In the genomic region with DNA sequence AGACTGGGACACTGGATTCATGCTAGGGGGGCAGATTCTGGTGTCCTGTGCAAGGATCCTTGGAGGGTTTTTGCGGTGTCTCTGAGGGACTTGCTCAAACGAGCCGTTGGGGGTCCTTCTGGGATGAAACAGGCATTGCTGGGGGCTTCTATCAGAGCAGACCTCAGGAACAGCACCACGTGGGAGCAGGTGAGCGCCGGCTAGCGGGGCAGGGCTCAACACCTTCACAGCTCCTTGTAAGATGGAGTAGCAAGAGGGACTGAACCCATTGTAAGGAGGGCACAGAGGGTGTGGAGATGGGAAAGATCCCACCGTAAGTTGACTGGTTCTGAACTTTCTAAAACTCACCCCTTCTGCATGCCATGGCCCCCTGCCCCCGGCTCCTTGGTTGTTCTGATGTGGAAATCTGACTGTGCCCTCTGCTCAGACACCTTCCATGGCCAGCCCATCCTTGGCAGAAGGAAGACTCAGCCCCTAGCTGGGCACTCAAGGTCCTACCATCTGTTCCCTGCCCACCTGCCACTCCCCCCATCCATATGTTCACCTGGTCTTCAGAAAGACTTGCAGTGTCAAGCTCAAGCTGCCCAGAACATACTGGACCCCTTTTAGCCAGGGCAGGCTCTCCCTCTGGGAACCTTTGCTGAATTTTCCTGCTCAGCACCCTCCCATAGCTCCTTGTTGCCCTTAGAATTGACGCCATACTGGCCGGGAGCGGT, we compare ENCODE assay signal across 9 cellular contexts. TPM values are rescaled to one million over a fixed set of nuclear protein-coding genes. Genes with fewer than 3 reads are reported as not detected.
DNase-seq lines count a peak whose midpoint lies in the region; ATAC-seq and TF ChIP-seq lines count a peak whose summit lies in the region.
"Had no signal": no experiment of that assay in that cellular context is flagged by ENCODE, and none has a peak within 500 bp of the region (broad histone marks: within the 10 kb centered on the region; RNA-seq: fewer than 3 reads in every experiment).

No MANE protein-coding gene starts in this region.

- H4K20me1 ChIP-seq in Karpas-422 (ENCODE audit: insufficient read depth, low read depth, low read length), result no peaks in the 10 kb centered on the region

- no peak for ATAC-seq in natural killer cell
- no peak for ATAC-seq in HG03460 (IDR thresholded peaks at IDR 0.05; ENCODE audit: unreplicated experiment)
- ATAC-seq in HG03139 (IDR thresholded peaks at IDR 0.05; ENCODE audit: unreplicated experiment), result no peak

- H3K27ac Mint-ChIP-seq in natural killer cell, result peak overlapping the region; percentile 90 to 96

- H3K36me3 ChIP-seq in BJ (ENCODE audit: control insufficient read depth, insufficient read depth, low read length) (no peaks in the 10 kb centered on the region), Karpas-422 (ENCODE audit: insufficient read depth, low read length) (no peaks in the 10 kb centered on the region)
- H3K36me3 ChIP-seq in effector memory CD4-positive, alpha-beta T cell (ENCODE audit: control insufficient read depth, insufficient read depth, low read length), result no peaks in the 10 kb centered on the region

- intact Hi-C loops in natural killer cell (cut with micrococcal nuclease), result loop anchor here (2.0 kb wide), 1 partner anchor 17 kb away; no protein-coding TSS in a partner anchor

- H3K4me1 Mint-ChIP-seq in natural killer cell, result peaks cover 32 to 54% of the 10 kb centered on the region in 2 donors

- H3K27me3 ChIP-seq in BJ (ENCODE audit: control insufficient read depth, insufficient read depth, low read length), result no peaks in the 10 kb centered on the region
- H3K27me3 ChIP-seq in Karpas-422 (ENCODE audit: low read length), result no peaks in the 10 kb centered on the region
- no peaks in the 10 kb centered on the region for H3K27me3 ChIP-seq in effector memory CD4-positive, alpha-beta T cell (replicated peaks; ENCODE audit: control insufficient read depth, insufficient read depth, low read length, poor library complexity, severe bottlenecking)

- no peaks in the 10 kb centered on the region for H3K9me2 ChIP-seq in Karpas-422 (replicated peaks; ENCODE audit: insufficient read depth, low read length)

- no peak overlapping the region for H3K27ac ChIP-seq in Karpas-422 (ENCODE audit: low read length)
- H3K27ac ChIP-seq in effector memory CD4-positive, alpha-beta T cell (ENCODE audit: insufficient read depth, low read length, poor library complexity, severe bottlenecking), result no peak overlapping the region

- no peaks in the 10 kb centered on the region for H3K9me3 ChIP-seq in Karpas-422 (ENCODE audit: low read length)
- no peaks in the 10 kb centered on the region for H3K9me3 ChIP-seq in effector memory CD4-positive, alpha-beta T cell (ENCODE audit: control insufficient read depth, low read length)

- no peak overlapping the region for H2AFZ ChIP-seq in Karpas-422 (ENCODE audit: low read length)

- H3K9me3 Mint-ChIP-seq in natural killer cell, result no peaks in the 10 kb centered on the region

- CTCF ChIA-PET in BJ (lab: Yijun Ruan, JAX), result interaction anchor here (1.0 to 3.3 kb wide), 2 partner anchors 8 to 25 kb away, joined by 4 to 17 read pairs; no protein-coding TSS in a partner anchor

- TF ChIP-seq CTCF in BJ (IDR thresholded peaks at IDR 0.05; ENCODE audit: insufficient read depth, low read depth, low read length) (no peak), natural killer cell (IDR thresholded peaks at IDR 0.05) (no peak)

- no peaks in the 10 kb centered on the region for H3K79me2 ChIP-seq in Karpas-422 (ENCODE audit: low read length)

- peaks cover 20% of the 10 kb centered on the region for H3K4me1 ChIP-seq in Karpas-422 (ENCODE audit: low read length)
- H3K4me1 ChIP-seq in effector memory CD4-positive, alpha-beta T cell (ENCODE audit: control insufficient read depth, insufficient read depth, low read length, poor library complexity, severe bottlenecking), result peaks cover 15% of the 10 kb centered on the region

- POLR2A ChIA-PET in BJ (lab: Charles Lee), result no interaction called here

- DNase-seq in BJ (ENCODE audit: low read depth), result no peak
- no peak for DNase-seq in Karpas-422
- peak; percentile 51 for DNase-seq in cerebellum (ENCODE audit: low spot score)
- DNase-seq in natural killer cell, result no peak
- DNase-seq in GM19238 (ENCODE audit: insufficient read length, low spot score), result no peak
- no peak for DNase-seq in effector memory CD4-positive, alpha-beta T cell

- no peaks in the 10 kb centered on the region for H3K36me3 Mint-ChIP-seq in natural killer cell

- peak overlapping the region; percentile 98 for H3K4me3 Mint-ChIP-seq in natural killer cell

- H3K9ac ChIP-seq in Karpas-422 (ENCODE audit: low read length), result peak overlapping the region; percentile 82

- H3K4me3 ChIP-seq in BJ (ENCODE audit: low read depth, low read length) (peak overlapping the region; percentile 91), Karpas-422 (ENCODE audit: low read length) (peak overlapping the region; percentile 88; the same call in 1 of the 2 replicates)
- no peak overlapping the region for H3K4me3 ChIP-seq in effector memory CD4-positive, alpha-beta T cell (ENCODE audit: insufficient read depth, low read depth, low read length, poor library complexity, severe bottlenecking)

- H3K27me3 Mint-ChIP-seq in natural killer cell (ENCODE audit: low read depth in 2 of 2), result no peaks in the 10 kb centered on the region

- peak overlapping the region; percentile 73 for H3K4me2 ChIP-seq in Karpas-422 (ENCODE audit: low read depth, low read length, poor library complexity, severe bottlenecking)

RNA-seq across cellular contexts. Expression of a gene that starts 1.2 kb away (rescaled TPM):
- 12.0 and 18.8 TPM in 2 replicates for polyA plus RNA-seq in BJ (2011; rRNA removed)
- 8.2 and 11.2 TPM in 2 replicates for polyA minus RNA-seq in BJ (2011; rRNA and poly(A)+ RNA removed)
- total RNA-seq in Karpas-422 (2014; rRNA removed; shearing (Covaris generic); ENCODE audit: low replicate concordance), result 4.0 and 4.8 TPM in 2 replicates
- total RNA-seq in cerebellum (23.0 TPM), natural killer cell (10 to 100 TPM; 12.9 to 26.2 (median 16.3) TPM)

RNA-seq across cellular contexts. Expression of a gene that starts 10.8 kb away (rescaled TPM):
- polyA plus RNA-seq in BJ (2011; rRNA removed), result not detected in 2 replicates
- polyA minus RNA-seq in BJ (2011; rRNA and poly(A)+ RNA removed), result not detected in 2 replicates
- total RNA-seq in Karpas-422 (2014; rRNA removed; shearing (Covaris generic); ENCODE audit: low replicate concordance), result not detected in 2 replicates
- total RNA-seq in cerebellum (not detected), natural killer cell (not detected)
- total RNA-seq: myocyte had no signal

RNA-seq across cellular contexts. Expression of a gene that starts 23.1 kb away (rescaled TPM):
- polyA plus RNA-seq in BJ (2011; rRNA removed), result 0.09 and 0.11 TPM in 2 replicates
- 0.09 TPM in 1 of 2 replicates, not detected in the other for polyA minus RNA-seq in BJ (2011; rRNA and poly(A)+ RNA removed)
- not detected in 2 replicates for total RNA-seq in Karpas-422 (2014; rRNA removed; shearing (Covaris generic); ENCODE audit: low replicate concordance)
- total RNA-seq in cerebellum (0.45 TPM), natural killer cell (not detected)

RNA-seq across cellular contexts. Expression of a gene that starts 39.9 kb away (rescaled TPM):
- polyA plus RNA-seq in BJ (2011; rRNA removed), result 73.4 and 89.2 TPM in 2 replicates
- 73.8 and 114 TPM in 2 replicates for polyA minus RNA-seq in BJ (2011; rRNA and poly(A)+ RNA removed)
- total RNA-seq in Karpas-422 (2014; rRNA removed; shearing (Covaris generic); ENCODE audit: low replicate concordance), result 93.0 and 130 TPM in 2 replicates
- 31.0 TPM for total RNA-seq in cerebellum
- 10 to 100 TPM; 52.9 to 58.1 (median 57.8) TPM for total RNA-seq in natural killer cell

RNA-seq across cellular contexts. Expression of a gene that starts 51.7 kb away (rescaled TPM):
- polyA plus RNA-seq in BJ (2011; rRNA removed), result 29.4 and 47.3 TPM in 2 replicates
- polyA minus RNA-seq in BJ (2011; rRNA and poly(A)+ RNA removed), result 17.9 and 25.2 TPM in 2 replicates
- total RNA-seq in Karpas-422 (2014; rRNA removed; shearing (Covaris generic); ENCODE audit: low replicate concordance), result 44.7 and 55.2 TPM in 2 replicates
- total RNA-seq in cerebellum (14.1 TPM), natural killer cell (10 to 100 TPM; 28.4 to 30.1 (median 29.4) TPM)
